Comparison of ENCODE assay signal across 9 cellular contexts in the genomic region with DNA sequence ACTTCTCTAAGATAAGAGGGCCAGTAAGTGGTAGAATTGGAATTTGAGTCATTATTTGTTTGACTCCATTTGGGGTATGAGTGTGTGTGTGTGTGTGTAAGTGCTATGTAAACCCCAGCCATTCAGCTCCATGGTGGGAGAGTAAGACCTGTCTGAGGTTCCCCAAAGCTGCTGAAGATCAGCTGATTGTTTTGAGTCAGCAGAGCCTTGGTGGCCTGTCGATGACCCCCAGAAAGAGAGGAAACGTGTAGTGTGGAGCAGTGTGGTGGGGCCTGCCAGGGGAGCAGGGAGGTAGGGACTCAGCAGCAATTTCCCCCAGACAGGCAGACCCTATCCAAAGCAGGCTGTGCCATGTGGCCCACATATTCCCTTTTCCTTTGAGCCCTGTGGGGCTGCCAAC. TPM values are rescaled to one million over a fixed set of nuclear protein-coding genes. Genes with fewer than 3 reads are reported as not detected.
DNase-seq lines count a peak whose midpoint lies in the region; ATAC-seq and TF ChIP-seq lines count a peak whose summit lies in the region.
"Had no signal": no experiment of that assay in that cellular context is flagged by ENCODE, and none has a peak within 500 bp of the region (broad histone marks: within the 10 kb centered on the region; RNA-seq: fewer than 3 reads in every experiment).

No MANE protein-coding gene starts in this region.

- no peak overlapping the region for H3K4me3 Mint-ChIP-seq in T-helper 17 cell

- H3K4me1 ChIP-seq in heart right ventricle: peaks cover 32 to 77% (median 60%) of the 10 kb centered on the region in 9 donors
- H3K4me1 ChIP-seq in subcutaneous abdominal adipose tissue (ENCODE audit: control insufficient read depth in 5 of 5, insufficient read depth in 5 of 5, low read length in 5 of 5): peaks cover 13 to 67% (median 62%) of the 10 kb centered on the region in 5 donors

- 10 to 17% methylated on average over 2 of the region's 2 CpGs for WGBS in heart right ventricle, 2 donors

- H3K9me3 ChIP-seq in T-helper 17 cell (ENCODE audit: control insufficient read depth, low read length, poor library complexity, severe bottlenecking) (no peaks in the 10 kb centered on the region), heart right ventricle (no peaks in the 10 kb centered on the region), subcutaneous abdominal adipose tissue (ENCODE audit: control insufficient read depth in 5 of 5, low read length in 5 of 5) (no peaks in the 10 kb centered on the region)

- no peak for TF ChIP-seq CTCF in GM20000 (IDR thresholded peaks at IDR 0.05; ENCODE audit: extremely low read depth, missing control alignments)
- TF ChIP-seq CTCF in heart right ventricle (IDR thresholded peaks at IDR 0.05): no peak

- H3K27ac ChIP-seq in heart right ventricle (peak overlapping the region; percentile 40 to 88 (median 78)), subcutaneous abdominal adipose tissue (ENCODE audit: low read depth, low read length) (peak overlapping the region; percentile 47)

- peak; percentile 63 for DNase-seq in GM20000 (ENCODE audit: low spot score)
- no peak for DNase-seq in T-helper 17 cell
- no peak for DNase-seq in heart right ventricle
- no peak for DNase-seq in head of caudate nucleus
- DNase-seq in kidney tubule cell (ENCODE audit: low spot score): no peak
- no peak for DNase-seq in HuH-7.5 (ENCODE audit: low spot score)
- DNase-seq: activated naive CD4-positive, alpha-beta T cell; T-helper 9 cell had no signal

- H3K4me3 ChIP-seq in heart right ventricle (peak overlapping the region in 2 of 10 donors; percentile 14 to 25), subcutaneous abdominal adipose tissue (ENCODE audit: low read depth in 1 of 5, low read length in 5 of 5) (peak overlapping the region in 2 of 5 donors; percentile 4 to 33)

- intact Hi-C loops in heart right ventricle (cut with DNase I) (no loop called here), head of caudate nucleus (cut with DNase I) (no loop called here)

- no peaks in the 10 kb centered on the region for H3K27me3 ChIP-seq in heart right ventricle
- no peaks in the 10 kb centered on the region for H3K27me3 ChIP-seq in subcutaneous abdominal adipose tissue (ENCODE audit: control insufficient read depth in 5 of 5, insufficient read depth in 4 of 5, low read length in 5 of 5)

- no peak for ATAC-seq in T-helper 17 cell
- ATAC-seq in heart right ventricle: peak in 1 of 8 donors; percentile 2

- peaks cover 0 to 38% (median 21%) of the 10 kb centered on the region in 9 donors for H3K36me3 ChIP-seq in heart right ventricle
- peaks cover 1 to 27% (median 24%) of the 10 kb centered on the region in 5 donors for H3K36me3 ChIP-seq in subcutaneous abdominal adipose tissue (ENCODE audit: control insufficient read depth in 5 of 5, insufficient read depth in 5 of 5, low read length in 5 of 5)

- H3K9ac ChIP-seq in subcutaneous abdominal adipose tissue (ENCODE audit: low read length in 5 of 5): peak overlapping the region in 3 of 5 donors; percentile 9 to 59 (median 53)

- H3K27me3 Mint-ChIP-seq in T-helper 17 cell: no peaks in the 10 kb centered on the region

- peaks cover 32% of the 10 kb centered on the region for H3K4me1 Mint-ChIP-seq in T-helper 17 cell

- H3K27ac Mint-ChIP-seq in T-helper 17 cell: peak overlapping the region; percentile 9

- H3K36me3 Mint-ChIP-seq in T-helper 17 cell (ENCODE audit: low read depth): peaks cover 8% of the 10 kb centered on the region

RNA-seq across cellular contexts. Expression of gene DVL3, which starts 5.3 kb away (rescaled TPM):
- total RNA-seq in T-helper 17 cell (10 to 100 TPM; 31.5 to 42.9 TPM), heart right ventricle (10 to 100 TPM; 52.6 to 81.7 (median 68.6) TPM)
- polyA plus RNA-seq in heart right ventricle: 10 to 100 TPM; 37.5 to 42.0 TPM

RNA-seq across cellular contexts. Expression of gene AP2M1, which starts 14.2 kb away (rescaled TPM):
- 100 to 1,000 TPM; 120 to 164 TPM for total RNA-seq in T-helper 17 cell
- 100 to 1,000 TPM; 263 to 371 (median 321) TPM for total RNA-seq in heart right ventricle
- polyA plus RNA-seq in heart right ventricle: 100 to 1,000 TPM; 187 to 390 TPM

RNA-seq across cellular contexts. Expression of gene EIF2B5, which starts 25.3 kb away (rescaled TPM):
- total RNA-seq in T-helper 17 cell (10 to 100 TPM; 49.5 to 53.8 TPM), heart right ventricle (10 to 100 TPM; 26.8 to 37.3 (median 31.6) TPM)
- polyA plus RNA-seq in heart right ventricle: 10 to 100 TPM; 30.6 to 44.6 TPM

RNA-seq across cellular contexts. Expression of gene ABCF3, which starts 25.5 kb away (rescaled TPM):
- total RNA-seq in T-helper 17 cell (100 to 1,000 TPM; 118 to 120 TPM), heart right ventricle (10 to 100 TPM; 60.1 to 90.7 (median 68.3) TPM)
- 10 to 100 TPM; 78.0 to 87.9 TPM for polyA plus RNA-seq in heart right ventricle
